Comparison of ENCODE assay signal across 35 cellular contexts in the genomic region with DNA sequence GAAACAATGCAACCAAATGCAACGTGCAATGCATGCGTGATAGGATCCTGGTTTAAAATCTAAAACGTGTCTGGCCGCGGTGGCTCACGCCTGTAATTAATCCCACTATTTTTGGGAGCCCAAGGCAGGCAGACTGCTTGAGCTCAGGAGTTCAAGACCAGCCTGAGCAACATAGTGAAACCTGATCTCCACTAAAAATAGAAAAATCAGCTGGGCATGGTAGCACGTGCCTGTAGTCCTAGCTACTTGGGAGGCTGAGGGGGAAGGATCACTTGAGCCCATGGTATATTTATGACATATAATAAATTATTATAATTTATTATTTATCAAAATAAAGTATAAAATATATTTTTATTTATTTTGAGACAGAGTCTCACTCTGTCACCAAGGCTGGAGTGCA.
"Had no signal": no experiment of that assay in that cellular context is flagged by ENCODE, and none has a peak within 500 bp of the region (broad histone marks: within the 10 kb centered on the region; RNA-seq: fewer than 3 reads in every experiment).

No MANE protein-coding gene starts in this region.

- H3K9me3 ChIP-seq: ascending aorta had no signal

- H3K36me3 Mint-ChIP-seq: activated CD8-positive, alpha-beta memory T cell treated with anti-CD3 and anti-CD28 coated beads, Interleukin-2, amount 10 ng/mL, durations not matched to agents 7 days and 5 days; activated naive CD4-positive, alpha-beta T cell treated with anti-CD3 and anti-CD28 coated beads, Interleukin-2, amount 10 ng/mL, durations not matched to agents 7 days and 5 days; activated naive CD4-positive, alpha-beta T cell treated with anti-CD3 and anti-CD28 coated beads, Interleukin-2, amount 50 U/mL, for 24 hours; activated naive CD8-positive, alpha-beta T cell treated with anti-CD3 and anti-CD28 coated beads, Interleukin-2, amount 10 ng/mL, durations not matched to agents 7 days and 5 days; brain had no signal

- H3K4me1 Mint-ChIP-seq: activated CD4-positive, alpha-beta memory T cell treated with anti-CD3 and anti-CD28 coated beads, Interleukin-2, amount 10 ng/mL, durations not matched to agents 7 days and 5 days; activated CD4-positive, alpha-beta T cell treated with anti-CD3 and anti-CD28 coated beads for 36 hours; activated CD4-positive, alpha-beta T cell treated with anti-CD3 and anti-CD28 coated beads, Interleukin-2, amount 10 ng/mL, durations not matched to agents 7 days and 5 days; activated CD8-positive, alpha-beta memory T cell treated with anti-CD3 and anti-CD28 coated beads, Interleukin-2, amount 10 ng/mL, durations not matched to agents 7 days and 5 days; activated naive CD4-positive, alpha-beta T cell treated with anti-CD3 and anti-CD28 coated beads, Interleukin-2, amount 10 ng/mL, durations not matched to agents 7 days and 5 days; activated naive CD4-positive, alpha-beta T cell treated with anti-CD3 and anti-CD28 coated beads, Interleukin-2, amount 50 U/mL, for 24 hours; activated naive CD8-positive, alpha-beta T cell treated with anti-CD3 and anti-CD28 coated beads, Interleukin-2, amount 10 ng/mL, durations not matched to agents 7 days and 5 days; activated naive CD8-positive, alpha-beta T cell treated with anti-CD3 and anti-CD28 coated beads, Interleukin-2, amount 50 U/mL, for 24 hours; brain; central memory CD8-positive, alpha-beta T cell had no signal

- H3K27me3 ChIP-seq: ascending aorta, cardiac muscle cell had no signal

- H3K27me3 Mint-ChIP-seq: activated CD4-positive, alpha-beta memory T cell treated with anti-CD3 and anti-CD28 coated beads, Interleukin-2, amount 10 ng/mL, durations not matched to agents 7 days and 5 days; activated CD4-positive, alpha-beta T cell treated with anti-CD3 and anti-CD28 coated beads for 36 hours; activated CD4-positive, alpha-beta T cell treated with anti-CD3 and anti-CD28 coated beads, Interleukin-2, amount 10 ng/mL, durations not matched to agents 7 days and 5 days; activated naive CD4-positive, alpha-beta T cell treated with anti-CD3 and anti-CD28 coated beads, Interleukin-2, amount 50 U/mL, for 24 hours; activated naive CD8-positive, alpha-beta T cell treated with anti-CD3 and anti-CD28 coated beads, Interleukin-2, amount 10 ng/mL, durations not matched to agents 7 days and 5 days; activated T-cell treated with anti-CD3 and anti-CD28 coated beads, Interleukin-2, amount 50 U/mL, for 24 hours; central memory CD8-positive, alpha-beta T cell had no signal

- ATAC-seq: activated CD4-positive, alpha-beta T cell treated with anti-CD3 and anti-CD28 coated beads for 36 hours; activated CD4-positive, CD25-positive, alpha-beta regulatory T cell treated with anti-CD3 and anti-CD28 coated beads, Interleukin-2, amount 50 U/mL, for 24 hours; activated CD8-positive, alpha-beta memory T cell treated with anti-CD3 and anti-CD28 coated beads, Interleukin-2, amount 10 ng/mL, durations not matched to agents 7 days and 5 days; activated CD8-positive, alpha-beta T cell treated with anti-CD3 and anti-CD28 coated beads, Interleukin-2, amount 10 ng/mL, durations not matched to agents 7 days and 5 days; activated naive CD8-positive, alpha-beta T cell treated with anti-CD3 and anti-CD28 coated beads, Interleukin-2, amount 50 U/mL, for 24 hours had no signal

- H3K27ac Mint-ChIP-seq: activated CD4-positive, alpha-beta memory T cell treated with anti-CD3 and anti-CD28 coated beads, Interleukin-2, amount 10 ng/mL, durations not matched to agents 7 days and 5 days; activated CD4-positive, alpha-beta T cell treated with anti-CD3 and anti-CD28 coated beads for 36 hours; activated CD4-positive, alpha-beta T cell treated with anti-CD3 and anti-CD28 coated beads, Interleukin-2, amount 10 ng/mL, durations not matched to agents 7 days and 5 days; activated CD8-positive, alpha-beta memory T cell treated with anti-CD3 and anti-CD28 coated beads, Interleukin-2, amount 10 ng/mL, durations not matched to agents 7 days and 5 days; activated CD8-positive, alpha-beta T cell treated with anti-CD3 and anti-CD28 coated beads, Interleukin-2, amount 10 ng/mL, durations not matched to agents 7 days and 5 days; activated naive CD4-positive, alpha-beta T cell treated with anti-CD3 and anti-CD28 coated beads, Interleukin-2, amount 10 ng/mL, durations not matched to agents 7 days and 5 days; activated naive CD4-positive, alpha-beta T cell treated with anti-CD3 and anti-CD28 coated beads, Interleukin-2, amount 50 U/mL, for 24 hours; activated naive CD8-positive, alpha-beta T cell; activated naive CD8-positive, alpha-beta T cell treated with anti-CD3 and anti-CD28 coated beads, Interleukin-2, amount 10 ng/mL, durations not matched to agents 7 days and 5 days; activated naive CD8-positive, alpha-beta T cell treated with anti-CD3 and anti-CD28 coated beads, Interleukin-2, amount 50 U/mL, for 24 hours; activated T-cell treated with anti-CD3 and anti-CD28 coated beads, Interleukin-2, amount 50 U/mL, for 24 hours; activated T-helper 2 cell treated with anti-CD3 and anti-CD28 coated beads, Interferon-gamma antibody, Interleukin-2, Interleukin-4, amounts not matched to agents 10 μg/mL and 5 μg/mL and 100 μg/mL, durations not matched to agents 14 hours and 24 hours and 36 hours; brain; T-helper 2 cell treated with Interferon-gamma antibody and Interleukin-4, amounts not matched to agents 5 μg/mL and 100 μg/mL, for 36 hours had no signal

- H3K9me3 Mint-ChIP-seq: activated CD4-positive, alpha-beta memory T cell treated with anti-CD3 and anti-CD28 coated beads, Interleukin-2, amount 10 ng/mL, durations not matched to agents 7 days and 5 days; activated CD4-positive, alpha-beta T cell treated with anti-CD3 and anti-CD28 coated beads, Interleukin-2, amount 10 ng/mL, durations not matched to agents 7 days and 5 days; activated naive CD4-positive, alpha-beta T cell treated with anti-CD3 and anti-CD28 coated beads, Interleukin-2, amount 10 ng/mL, durations not matched to agents 7 days and 5 days; activated naive CD4-positive, alpha-beta T cell treated with anti-CD3 and anti-CD28 coated beads, Interleukin-2, amount 50 U/mL, for 24 hours; activated naive CD8-positive, alpha-beta T cell treated with anti-CD3 and anti-CD28 coated beads, Interleukin-2, amount 10 ng/mL, durations not matched to agents 7 days and 5 days; activated naive CD8-positive, alpha-beta T cell treated with anti-CD3 and anti-CD28 coated beads, Interleukin-2, amount 50 U/mL, for 24 hours; activated T-cell treated with anti-CD3 and anti-CD28 coated beads, Interleukin-2, amount 50 U/mL, for 24 hours; activated T-helper 2 cell treated with anti-CD3 and anti-CD28 coated beads, Interferon-gamma antibody, Interleukin-2, Interleukin-4, amounts not matched to agents 10 μg/mL and 5 μg/mL and 100 μg/mL, durations not matched to agents 14 hours and 24 hours and 36 hours; central memory CD8-positive, alpha-beta T cell; T-helper 2 cell treated with Interferon-gamma antibody and Interleukin-4, amounts not matched to agents 5 μg/mL and 100 μg/mL, for 36 hours had no signal

- H3K4me3 ChIP-seq: ascending aorta, cardiac muscle cell had no signal

- H3K36me3 ChIP-seq: ascending aorta, cardiac muscle cell had no signal

- H3K4me1 ChIP-seq: ascending aorta had no signal

- H3K27ac ChIP-seq: ascending aorta, cardiac muscle cell, VCaP had no signal

- DNase-seq: activated CD4-positive, alpha-beta memory T cell treated with anti-CD3 and anti-CD28 coated beads, Interleukin-2, amount 10 ng/mL, durations not matched to agents 7 days and 5 days; activated CD4-positive, alpha-beta T cell treated with anti-CD3 and anti-CD28 coated beads for 1 hour; activated CD4-positive, alpha-beta T cell treated with anti-CD3 and anti-CD28 coated beads for 36 hours; activated CD4-positive, alpha-beta T cell treated with anti-CD3 and anti-CD28 coated beads for 48 hours; activated CD4-positive, alpha-beta T cell treated with anti-CD3 and anti-CD28 coated beads, Interleukin-2, amount 10 ng/mL, durations not matched to agents 7 days and 5 days; activated CD4-positive, alpha-beta T cell treated with anti-CD3 and anti-CD28 coated beads, Interleukin-2, amount 50 U/mL, for 48 hours; activated CD4-positive, CD25-positive, alpha-beta regulatory T cell; activated CD8-positive, alpha-beta memory T cell treated with anti-CD3 and anti-CD28 coated beads for 24 hours; activated CD8-positive, alpha-beta memory T cell treated with anti-CD3 and anti-CD28 coated beads, Interleukin-2, amount 10 ng/mL, durations not matched to agents 7 days and 5 days; activated CD8-positive, alpha-beta memory T cell treated with anti-CD3 and anti-CD28 coated beads, Interleukin-2, amount 50 U/mL, for 48 hours; activated CD8-positive, alpha-beta T cell treated with anti-CD3 and anti-CD28 coated beads, Interleukin-2, amount 10 ng/mL, durations not matched to agents 7 days and 5 days; activated effector memory CD4-positive, alpha-beta T cell treated with Interleukin-2 at 50 U/mL for 16 hours; activated gamma-delta T cell; activated naive CD4-positive, alpha-beta T cell treated with anti-CD3 and anti-CD28 coated beads, Interleukin-2, amount 10 ng/mL, durations not matched to agents 7 days and 5 days; activated naive CD4-positive, alpha-beta T cell treated with Interleukin-2 at 50 U/mL for 16 hours; activated naive CD8-positive, alpha-beta T cell treated with anti-CD3 and anti-CD28 coated beads, Interleukin-2, amount 10 ng/mL, durations not matched to agents 7 days and 5 days; activated naive CD8-positive, alpha-beta T cell treated with anti-CD3 and anti-CD28 coated beads, Interleukin-2, amount 50 U/mL, for 24 hours; activated T-cell treated with anti-CD3 and anti-CD28 coated beads, Interleukin-2, amount 50 U/mL, for 24 hours; activated T-cell treated with anti-CD3 and anti-CD28 coated beads, Interleukin-2, amount 50 U/mL, for 48 hours; amygdala; anterior cingulate cortex; caudate nucleus; cerebellar nuclear complex; T-helper 2 cell; T-helper 9 cell had no signal

- H3K4me3 Mint-ChIP-seq: activated CD4-positive, alpha-beta memory T cell treated with anti-CD3 and anti-CD28 coated beads, Interleukin-2, amount 10 ng/mL, durations not matched to agents 7 days and 5 days; activated CD4-positive, alpha-beta T cell treated with anti-CD3 and anti-CD28 coated beads for 36 hours; activated CD4-positive, alpha-beta T cell treated with anti-CD3 and anti-CD28 coated beads, Interleukin-2, amount 10 ng/mL, durations not matched to agents 7 days and 5 days; activated CD8-positive, alpha-beta memory T cell treated with anti-CD3 and anti-CD28 coated beads, Interleukin-2, amount 10 ng/mL, durations not matched to agents 7 days and 5 days; activated CD8-positive, alpha-beta T cell treated with anti-CD3 and anti-CD28 coated beads, Interleukin-2, amount 10 ng/mL, durations not matched to agents 7 days and 5 days; activated naive CD4-positive, alpha-beta T cell treated with anti-CD3 and anti-CD28 coated beads, Interleukin-2, amount 10 ng/mL, durations not matched to agents 7 days and 5 days; activated naive CD4-positive, alpha-beta T cell treated with anti-CD3 and anti-CD28 coated beads, Interleukin-2, amount 50 U/mL, for 24 hours; activated naive CD8-positive, alpha-beta T cell; activated naive CD8-positive, alpha-beta T cell treated with anti-CD3 and anti-CD28 coated beads, Interleukin-2, amount 10 ng/mL, durations not matched to agents 7 days and 5 days; activated naive CD8-positive, alpha-beta T cell treated with anti-CD3 and anti-CD28 coated beads, Interleukin-2, amount 50 U/mL, for 24 hours; activated T-cell treated with anti-CD3 and anti-CD28 coated beads, Interleukin-2, amount 50 U/mL, for 24 hours; brain; central memory CD8-positive, alpha-beta T cell; T-helper 2 cell treated with Interferon-gamma antibody and Interleukin-4, amounts not matched to agents 5 μg/mL and 100 μg/mL, for 36 hours had no signal
